Comparison of ENCODE assay signal across 33 cellular contexts in the genomic region with DNA sequence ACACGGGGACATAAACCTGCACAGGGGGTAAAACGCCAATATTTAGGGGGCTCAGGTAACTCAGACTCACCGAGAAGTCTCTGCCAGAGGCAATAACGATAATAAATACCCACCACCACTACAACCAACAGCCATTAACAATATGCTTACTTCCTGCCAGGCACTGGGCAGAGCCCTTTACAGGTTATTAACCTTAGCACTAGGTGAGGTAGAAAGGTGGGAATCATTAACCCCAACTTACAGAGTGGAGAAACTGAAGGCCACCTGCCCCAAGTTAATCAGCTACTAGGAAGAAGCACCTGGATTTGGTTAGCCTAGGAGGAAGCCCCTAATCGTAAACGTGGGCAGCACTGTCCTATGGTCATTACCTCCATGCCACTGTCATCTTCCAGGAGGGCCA.
"Had no signal": no experiment of that assay in that cellular context is flagged by ENCODE, and none has a peak within 500 bp of the region (broad histone marks: within the 10 kb centered on the region; RNA-seq: fewer than 3 reads in every experiment).

No MANE protein-coding gene starts in this region.

- H3K9me3 Mint-ChIP-seq: activated CD4-positive, alpha-beta memory T cell treated with anti-CD3 and anti-CD28 coated beads, Interleukin-2, amount 10 ng/mL, durations not matched to agents 7 days and 5 days; activated naive CD4-positive, alpha-beta T cell treated with anti-CD3 and anti-CD28 coated beads, Interleukin-2, amount 50 U/mL, for 24 hours; activated naive CD8-positive, alpha-beta T cell treated with anti-CD3 and anti-CD28 coated beads, Interleukin-2, amount 10 ng/mL, durations not matched to agents 7 days and 5 days; activated T-helper 2 cell treated with anti-CD3 and anti-CD28 coated beads, Interferon-gamma antibody, Interleukin-2, Interleukin-4, amounts not matched to agents 10 μg/mL and 5 μg/mL and 100 μg/mL, durations not matched to agents 14 hours and 24 hours and 36 hours had no signal

- H3K27me3 ChIP-seq: ascending aorta, breast epithelium, MG63 had no signal

- H3K4me1 ChIP-seq: ascending aorta, breast epithelium had no signal

- H3K4me3 Mint-ChIP-seq: activated CD4-positive, alpha-beta memory T cell treated with anti-CD3 and anti-CD28 coated beads, Interleukin-2, amount 10 ng/mL, durations not matched to agents 7 days and 5 days; activated CD8-positive, alpha-beta memory T cell treated with anti-CD3 and anti-CD28 coated beads, Interleukin-2, amount 10 ng/mL, durations not matched to agents 7 days and 5 days; activated naive CD4-positive, alpha-beta T cell treated with anti-CD3 and anti-CD28 coated beads, Interleukin-2, amount 50 U/mL, for 24 hours; activated naive CD8-positive, alpha-beta T cell treated with anti-CD3 and anti-CD28 coated beads, Interleukin-2, amount 10 ng/mL, durations not matched to agents 7 days and 5 days had no signal

- H3K4me3 ChIP-seq: ascending aorta, breast epithelium, MG63, PC-9 had no signal

- H3K4me1 Mint-ChIP-seq: activated CD4-positive, alpha-beta memory T cell treated with anti-CD3 and anti-CD28 coated beads, Interleukin-2, amount 10 ng/mL, durations not matched to agents 7 days and 5 days; activated CD8-positive, alpha-beta memory T cell treated with anti-CD3 and anti-CD28 coated beads, Interleukin-2, amount 10 ng/mL, durations not matched to agents 7 days and 5 days; activated naive CD8-positive, alpha-beta T cell treated with anti-CD3 and anti-CD28 coated beads, Interleukin-2, amount 10 ng/mL, durations not matched to agents 7 days and 5 days had no signal

- H3K27ac Mint-ChIP-seq: activated CD4-positive, alpha-beta memory T cell treated with anti-CD3 and anti-CD28 coated beads, Interleukin-2, amount 10 ng/mL, durations not matched to agents 7 days and 5 days; activated CD8-positive, alpha-beta memory T cell treated with anti-CD3 and anti-CD28 coated beads, Interleukin-2, amount 10 ng/mL, durations not matched to agents 7 days and 5 days; activated naive CD4-positive, alpha-beta T cell treated with anti-CD3 and anti-CD28 coated beads, Interleukin-2, amount 50 U/mL, for 24 hours; activated naive CD8-positive, alpha-beta T cell treated with anti-CD3 and anti-CD28 coated beads, Interleukin-2, amount 10 ng/mL, durations not matched to agents 7 days and 5 days; activated T-helper 2 cell treated with anti-CD3 and anti-CD28 coated beads, Interferon-gamma antibody, Interleukin-2, Interleukin-4, amounts not matched to agents 10 μg/mL and 5 μg/mL and 100 μg/mL, durations not matched to agents 14 hours and 24 hours and 36 hours had no signal

- H3K9me3 ChIP-seq: ascending aorta, breast epithelium, MG63 had no signal

- H3K27me3 Mint-ChIP-seq: activated CD4-positive, alpha-beta memory T cell treated with anti-CD3 and anti-CD28 coated beads, Interleukin-2, amount 10 ng/mL, durations not matched to agents 7 days and 5 days; activated CD8-positive, alpha-beta memory T cell treated with anti-CD3 and anti-CD28 coated beads, Interleukin-2, amount 10 ng/mL, durations not matched to agents 7 days and 5 days; activated naive CD4-positive, alpha-beta T cell treated with anti-CD3 and anti-CD28 coated beads, Interleukin-2, amount 50 U/mL, for 24 hours; activated naive CD8-positive, alpha-beta T cell treated with anti-CD3 and anti-CD28 coated beads, Interleukin-2, amount 10 ng/mL, durations not matched to agents 7 days and 5 days had no signal

- DNase-seq: activated CD4-positive, alpha-beta memory T cell treated with anti-CD3 and anti-CD28 coated beads, Interleukin-2, amount 10 ng/mL, durations not matched to agents 7 days and 5 days; activated CD4-positive, alpha-beta T cell treated with anti-CD3 and anti-CD28 coated beads for 1 hour; activated CD4-positive, alpha-beta T cell treated with anti-CD3 and anti-CD28 coated beads for 48 hours; activated CD4-positive, CD25-positive, alpha-beta regulatory T cell; activated CD8-positive, alpha-beta memory T cell treated with anti-CD3 and anti-CD28 coated beads for 24 hours; activated CD8-positive, alpha-beta memory T cell treated with anti-CD3 and anti-CD28 coated beads, Interleukin-2, amount 10 ng/mL, durations not matched to agents 7 days and 5 days; activated CD8-positive, alpha-beta memory T cell treated with anti-CD3 and anti-CD28 coated beads, Interleukin-2, amount 50 U/mL, for 48 hours; activated gamma-delta T cell; activated naive CD4-positive, alpha-beta T cell treated with Interleukin-2 at 50 U/mL for 16 hours; activated naive CD8-positive, alpha-beta T cell treated with anti-CD3 and anti-CD28 coated beads, Interleukin-2, amount 10 ng/mL, durations not matched to agents 7 days and 5 days; amygdala; Kasumi-1; KG1; MG63; NCI-H1048; NCI-H1105 treated with DMSO at 0.1 percent for 48 hours; NCI-H1436 treated with DMSO at 0.1 percent for 48 hours; NCI-H1694 treated with DMSO at 0.1 percent for 48 hours; NCI-H2029; NCI-H345; NCI-H510A; NCI-H526; NCI-H748 treated with DMSO at 0.1 percent for 48 hours; NK-92 treated with Interleukin-12 subunit alpha and Interleukin-12 subunit beta, amount 100 ng/mL, for 24 hours; PC-9; Right ventricle myocardium superior; SW 1271; T1000; WERI-Rb-1 had no signal
